ENCODE assay signal across 2 cellular contexts in the genomic region with DNA sequence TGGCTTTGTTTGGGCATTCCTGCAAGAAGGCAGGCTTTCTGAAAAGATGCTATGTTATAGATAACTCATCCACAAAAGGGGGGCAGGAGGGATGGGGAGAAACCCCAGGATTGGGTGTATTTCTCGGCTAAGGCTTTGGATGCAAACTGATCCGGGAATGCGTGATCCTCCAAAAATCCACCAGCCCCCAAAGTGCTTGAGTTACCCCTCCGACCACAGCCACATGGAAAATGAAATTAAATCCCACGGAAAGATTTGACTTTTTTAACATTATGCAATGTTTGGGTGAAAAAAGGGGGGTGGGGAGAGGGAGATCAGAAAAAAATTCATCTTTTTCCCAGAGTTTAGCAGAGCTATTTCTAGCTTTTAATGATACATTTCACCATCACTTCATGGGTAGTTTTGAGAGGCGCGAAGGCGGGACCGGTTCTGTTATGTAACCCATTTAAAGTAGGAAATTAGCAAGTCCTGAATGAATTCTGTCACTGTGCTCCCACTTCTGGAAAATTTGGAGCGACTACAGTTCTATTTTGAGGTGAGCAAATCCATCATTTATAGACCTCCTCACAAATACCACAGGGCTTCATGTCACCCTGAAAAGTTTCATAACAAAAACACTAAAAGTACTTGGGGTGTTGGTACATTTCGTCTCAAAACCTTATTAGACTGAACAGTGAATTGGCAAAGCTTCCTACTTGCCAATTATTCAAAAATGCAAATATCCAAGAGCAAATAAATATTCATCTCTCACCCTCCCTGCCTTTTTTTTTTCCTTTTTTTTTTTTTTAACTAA.
TF ChIP-seq lines count a peak whose summit lies in the region.

No MANE protein-coding gene starts in this region.

TF ChIP-seq in SK-N-SH, 30 proteins besides CTCF, POLR2A, EP300 and RAD21 (continued from another document):
- TF ChIP-seq, protein P1, sequence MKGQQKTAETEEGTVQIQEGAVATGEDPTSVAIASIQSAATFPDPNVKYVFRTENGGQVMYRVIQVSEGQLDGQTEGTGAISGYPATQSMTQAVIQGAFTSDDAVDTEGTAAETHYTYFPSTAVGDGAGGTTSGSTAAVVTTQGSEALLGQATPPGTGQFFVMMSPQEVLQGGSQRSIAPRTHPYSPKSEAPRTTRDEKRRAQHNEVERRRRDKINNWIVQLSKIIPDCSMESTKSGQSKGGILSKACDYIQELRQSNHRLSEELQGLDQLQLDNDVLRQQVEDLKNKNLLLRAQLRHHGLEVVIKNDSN (IDR thresholded peaks at IDR 0.05; ENCODE audit: borderline replicate concordance, low read depth) = no peak
- TF ChIP-seq JUND (IDR thresholded peaks at IDR 0.05) (no peak), ELF1 (IDR thresholded peaks at IDR 0.05) (no peak), POLR2AphosphoS5 (IDR thresholded peaks at IDR 0.05; ENCODE audit: low read depth, low read length) (no peak), YY1 (IDR thresholded peaks at IDR 0.05; ENCODE audit: low read depth) (no peak)
- TF ChIP-seq, protein P2, sequence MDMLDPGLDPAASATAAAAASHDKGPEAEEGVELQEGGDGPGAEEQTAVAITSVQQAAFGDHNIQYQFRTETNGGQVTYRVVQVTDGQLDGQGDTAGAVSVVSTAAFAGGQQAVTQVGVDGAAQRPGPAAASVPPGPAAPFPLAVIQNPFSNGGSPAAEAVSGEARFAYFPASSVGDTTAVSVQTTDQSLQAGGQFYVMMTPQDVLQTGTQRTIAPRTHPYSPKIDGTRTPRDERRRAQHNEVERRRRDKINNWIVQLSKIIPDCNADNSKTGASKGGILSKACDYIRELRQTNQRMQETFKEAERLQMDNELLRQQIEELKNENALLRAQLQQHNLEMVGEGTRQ (IDR thresholded peaks at IDR 0.05; ENCODE audit: borderline replicate concordance, low read depth, low read length) = no peak

TF ChIP-seq in SK-N-SH treated with all-trans-retinoic acid at 6 μM for 48 hours, 23 proteins besides CTCF, POLR2A, EP300 and RAD21 (continued from another document):
- TF ChIP-seq, protein P3, sequence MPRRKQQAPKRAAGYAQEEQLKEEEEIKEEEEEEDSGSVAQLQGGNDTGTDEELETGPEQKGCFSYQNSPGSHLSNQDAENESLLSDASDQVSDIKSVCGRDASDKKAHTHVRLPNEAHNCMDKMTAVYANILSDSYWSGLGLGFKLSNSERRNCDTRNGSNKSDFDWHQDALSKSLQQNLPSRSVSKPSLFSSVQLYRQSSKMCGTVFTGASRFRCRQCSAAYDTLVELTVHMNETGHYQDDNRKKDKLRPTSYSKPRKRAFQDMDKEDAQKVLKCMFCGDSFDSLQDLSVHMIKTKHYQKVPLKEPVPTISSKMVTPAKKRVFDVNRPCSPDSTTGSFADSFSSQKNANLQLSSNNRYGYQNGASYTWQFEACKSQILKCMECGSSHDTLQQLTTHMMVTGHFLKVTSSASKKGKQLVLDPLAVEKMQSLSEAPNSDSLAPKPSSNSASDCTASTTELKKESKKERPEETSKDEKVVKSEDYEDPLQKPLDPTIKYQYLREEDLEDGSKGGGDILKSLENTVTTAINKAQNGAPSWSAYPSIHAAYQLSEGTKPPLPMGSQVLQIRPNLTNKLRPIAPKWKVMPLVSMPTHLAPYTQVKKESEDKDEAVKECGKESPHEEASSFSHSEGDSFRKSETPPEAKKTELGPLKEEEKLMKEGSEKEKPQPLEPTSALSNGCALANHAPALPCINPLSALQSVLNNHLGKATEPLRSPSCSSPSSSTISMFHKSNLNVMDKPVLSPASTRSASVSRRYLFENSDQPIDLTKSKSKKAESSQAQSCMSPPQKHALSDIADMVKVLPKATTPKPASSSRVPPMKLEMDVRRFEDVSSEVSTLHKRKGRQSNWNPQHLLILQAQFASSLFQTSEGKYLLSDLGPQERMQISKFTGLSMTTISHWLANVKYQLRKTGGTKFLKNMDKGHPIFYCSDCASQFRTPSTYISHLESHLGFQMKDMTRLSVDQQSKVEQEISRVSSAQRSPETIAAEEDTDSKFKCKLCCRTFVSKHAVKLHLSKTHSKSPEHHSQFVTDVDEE (CRISPR knock-in tag; IDR thresholded peaks at IDR 0.05) = no peak
- TF ChIP-seq CSDC2 (CRISPR knock-in tag; IDR thresholded peaks at IDR 0.05) (no peak), TCF4 (CRISPR knock-in tag; IDR thresholded peaks at IDR 0.05; ENCODE audit: borderline replicate concordance) (no peak), ZNF70 (CRISPR knock-in tag; IDR thresholded peaks at IDR 0.05) (no peak), ZFP3 (CRISPR knock-in tag; IDR thresholded peaks at IDR 0.05) (no peak), ZC3H10 (CRISPR knock-in tag; IDR thresholded peaks at IDR 0.05) (no peak), ISL1 (CRISPR knock-in tag; IDR thresholded peaks at IDR 0.05) (no peak), BACH2 (CRISPR knock-in tag; IDR thresholded peaks at IDR 0.05; ENCODE audit: borderline replicate concordance) (no peak), OSR1 (CRISPR knock-in tag; IDR thresholded peaks at IDR 0.05) (no peak), RARB (CRISPR knock-in tag; IDR thresholded peaks at IDR 0.05) (no peak), TOX (CRISPR knock-in tag; IDR thresholded peaks at IDR 0.05; ENCODE audit: borderline replicate concordance) (no peak), GLIS3 (CRISPR knock-in tag; IDR thresholded peaks at IDR 0.05) (no peak)
TF ChIP-seq in SK-N-SH treated with all-trans-retinoic acid at 6 μM for 48 hours: peak in this region for 0.
